ENCODE assay signal across 28 cellular contexts in the genomic region with DNA sequence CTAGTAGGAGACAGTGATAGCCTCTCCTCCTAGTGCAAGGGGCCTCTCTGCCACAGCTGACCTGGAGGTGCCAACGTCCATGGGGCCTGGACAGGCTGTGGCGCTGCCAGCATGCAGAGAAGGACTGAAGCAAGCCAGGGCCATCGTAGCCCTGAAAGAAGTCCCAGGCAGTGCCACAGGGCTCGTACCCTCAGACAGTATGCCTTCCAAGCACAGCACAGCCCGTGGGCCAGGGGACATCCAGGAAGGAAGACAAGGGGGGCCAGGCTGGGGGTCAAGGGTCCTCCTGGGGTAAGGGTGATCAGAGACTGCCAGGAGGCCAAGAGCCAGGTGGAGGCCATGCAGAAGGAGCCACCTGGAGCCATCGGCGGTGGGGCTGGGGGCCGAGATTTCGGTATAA. TPM values are rescaled to one million over a fixed set of nuclear protein-coding genes. Genes with fewer than 3 reads are reported as not detected.
DNase-seq lines count a peak whose midpoint lies in the region; ATAC-seq, FAIRE-seq and TF ChIP-seq lines count a peak whose summit lies in the region.
"Had no signal": no experiment of that assay in that cellular context is flagged by ENCODE, and none has a peak within 500 bp of the region (broad histone marks: within the 10 kb centered on the region; RNA-seq: fewer than 3 reads in every experiment).

No MANE protein-coding gene starts in this region.

- TF ChIP-seq CTCF in thoracic aorta (IDR thresholded peaks at IDR 0.05) = no peak
- TF ChIP-seq CTCF in breast epithelium (IDR thresholded peaks at IDR 0.05) = no peak
- TF ChIP-seq CTCF in D721Med (IDR thresholded peaks at IDR 0.05; ENCODE audit: insufficient read depth, missing control alignments) = no peak

- peak overlapping the region; percentile 13 to 59 for H3K27ac ChIP-seq in thoracic aorta
- no peak overlapping the region for H3K27ac ChIP-seq in breast epithelium
- H3K27ac ChIP-seq: vagina had no signal

- H3K27me3 Mint-ChIP-seq in activated naive CD4-positive, alpha-beta T cell treated with anti-CD3 and anti-CD28 coated beads, Interleukin-2, amount 50 U/mL, for 24 hours = no peaks in the 10 kb centered on the region
- H3K27me3 Mint-ChIP-seq in central memory CD8-positive, alpha-beta T cell = no peaks in the 10 kb centered on the region
- H3K27me3 Mint-ChIP-seq in memory B cell = no peaks in the 10 kb centered on the region
- H3K27me3 Mint-ChIP-seq: activated CD4-positive, alpha-beta T cell treated with anti-CD3 and anti-CD28 coated beads for 36 hours; naive thymus-derived CD4-positive, alpha-beta T cell; stimulated activated memory B cell treated with anti-CD40 and anti-IgM and Interleukin-4, amounts not matched to agents 10 μg/mL and 1 μg/mL and 100 μg/mL, for 72 hours had no signal

- TF ChIP-seq POLR2A in breast epithelium (IDR thresholded peaks at IDR 0.05) = no peak
- no peak for TF ChIP-seq POLR2A in GM18505 (IDR thresholded peaks at IDR 0.05; ENCODE audit: borderline replicate concordance, extremely low read depth, insufficient read depth, insufficient read length)

- H3K9me3 ChIP-seq in thoracic aorta = no peaks in the 10 kb centered on the region
- H3K9me3 ChIP-seq in breast epithelium = no peaks in the 10 kb centered on the region
- H3K9me3 ChIP-seq: esophagus squamous epithelium, vagina had no signal

- H3K36me3 Mint-ChIP-seq in activated naive CD4-positive, alpha-beta T cell treated with anti-CD3 and anti-CD28 coated beads, Interleukin-2, amount 50 U/mL, for 24 hours = no peaks in the 10 kb centered on the region
- H3K36me3 Mint-ChIP-seq in central memory CD8-positive, alpha-beta T cell (ENCODE audit: insufficient read depth) = peaks cover 6% of the 10 kb centered on the region
- no peaks in the 10 kb centered on the region for H3K36me3 Mint-ChIP-seq in memory B cell
- H3K36me3 Mint-ChIP-seq: naive thymus-derived CD4-positive, alpha-beta T cell had no signal

- no peaks in the 10 kb centered on the region for H3K9me3 Mint-ChIP-seq in activated naive CD4-positive, alpha-beta T cell treated with anti-CD3 and anti-CD28 coated beads, Interleukin-2, amount 50 U/mL, for 24 hours
- H3K9me3 Mint-ChIP-seq in central memory CD8-positive, alpha-beta T cell = no peaks in the 10 kb centered on the region
- no peaks in the 10 kb centered on the region for H3K9me3 Mint-ChIP-seq in memory B cell
- H3K9me3 Mint-ChIP-seq: CD8-positive, alpha-beta T cell; naive thymus-derived CD4-positive, alpha-beta T cell; stimulated activated memory B cell treated with anti-CD40 and anti-IgM and Interleukin-4, amounts not matched to agents 10 μg/mL and 1 μg/mL and 100 μg/mL, for 72 hours had no signal

- H3K27me3 ChIP-seq in thoracic aorta (replicated peaks; ENCODE audit: insufficient read depth) (no peaks in the 10 kb centered on the region), breast epithelium (no peaks in the 10 kb centered on the region)
- H3K27me3 ChIP-seq: esophagus squamous epithelium, vagina had no signal

- peak overlapping the region; percentile 30 for H3K27ac Mint-ChIP-seq in activated naive CD4-positive, alpha-beta T cell treated with anti-CD3 and anti-CD28 coated beads, Interleukin-2, amount 50 U/mL, for 24 hours
- H3K27ac Mint-ChIP-seq in central memory CD8-positive, alpha-beta T cell (ENCODE audit: low read depth) = peak overlapping the region; percentile 57
- H3K27ac Mint-ChIP-seq in memory B cell = peak overlapping the region; percentile 68
- H3K27ac Mint-ChIP-seq: activated CD4-positive, alpha-beta T cell treated with anti-CD3 and anti-CD28 coated beads for 36 hours; CD8-positive, alpha-beta T cell; stimulated activated memory B cell treated with anti-CD40 and anti-IgM and Interleukin-4, amounts not matched to agents 10 μg/mL and 1 μg/mL and 100 μg/mL, for 72 hours had no signal

- H3K4me1 Mint-ChIP-seq in activated naive CD4-positive, alpha-beta T cell treated with anti-CD3 and anti-CD28 coated beads, Interleukin-2, amount 50 U/mL, for 24 hours = peaks cover 43% of the 10 kb centered on the region
- peaks cover 54% of the 10 kb centered on the region for H3K4me1 Mint-ChIP-seq in central memory CD8-positive, alpha-beta T cell
- peaks cover 26% of the 10 kb centered on the region for H3K4me1 Mint-ChIP-seq in memory B cell

- intact Hi-C loops in breast epithelium (cut with DNase I; ENCODE audit: low total_unique reads) = no loop called here

- no peak for FAIRE-seq in D721Med (lab: Jason Lieb, UNC)
- FAIRE-seq: GM12892 had no signal

- DNase-seq in activated naive CD4-positive, alpha-beta T cell (lab: John Stamatoyannopoulos, UW) = no peak
- DNase-seq in central memory CD8-positive, alpha-beta T cell (ENCODE audit: low spot score in 2 of 2) = no peak
- no peak for DNase-seq in memory B cell (ENCODE audit: low spot score in 2 of 2)
- DNase-seq in thoracic aorta (ENCODE audit: low spot score) = no peak
- DNase-seq in breast epithelium (ENCODE audit: low spot score in 2 of 2) = no peak
- no peak for DNase-seq in D721Med (ENCODE audit: insufficient read length, low spot score)
- DNase-seq: activated CD4-positive, alpha-beta T cell treated with anti-CD3 and anti-CD28 coated beads for 36 hours; activated CD8-positive, alpha-beta memory T cell treated with anti-CD3 and anti-CD28 coated beads for 24 hours; activated gamma-delta T cell; DMS 273 treated with DMSO at 0.1 percent for 48 hours; esophagus squamous epithelium; foreskin melanocyte; H7; left colon; naive thymus-derived CD4-positive, alpha-beta T cell; NCI-H1092 treated with DMSO at 0.1 percent for 48 hours; NCI-H1930; NCI-H526; NK-92 treated with Interleukin-12 subunit alpha and Interleukin-12 subunit beta, amount 100 ng/mL, for 24 hours; PC-3; SHP77; stimulated activated CD4-positive, alpha-beta T cell treated with anti-CD3 and anti-CD28 coated beads, Interleukin-4, amount 100 ng/mL, for 24 hours had no signal

- H3K36me3 ChIP-seq in thoracic aorta (no peaks in the 10 kb centered on the region), breast epithelium (no peaks in the 10 kb centered on the region)
- H3K36me3 ChIP-seq: vagina had no signal

- H3K4me3 Mint-ChIP-seq in activated naive CD4-positive, alpha-beta T cell treated with anti-CD3 and anti-CD28 coated beads, Interleukin-2, amount 50 U/mL, for 24 hours = no peak overlapping the region
- no peak overlapping the region for H3K4me3 Mint-ChIP-seq in central memory CD8-positive, alpha-beta T cell
- H3K4me3 Mint-ChIP-seq in memory B cell = no peak overlapping the region
- H3K4me3 Mint-ChIP-seq: activated CD4-positive, alpha-beta T cell treated with anti-CD3 and anti-CD28 coated beads for 36 hours; CD8-positive, alpha-beta T cell; stimulated activated memory B cell treated with anti-CD40 and anti-IgM and Interleukin-4, amounts not matched to agents 10 μg/mL and 1 μg/mL and 100 μg/mL, for 72 hours had no signal

- peaks cover 52 to 79% of the 10 kb centered on the region in 2 donors for H3K4me1 ChIP-seq in thoracic aorta (ENCODE audit: control insufficient read depth in 1 of 2, low read depth in 2 of 2)
- peaks cover 15 to 24% of the 10 kb centered on the region in 2 donors for H3K4me1 ChIP-seq in breast epithelium

- ATAC-seq in central memory CD8-positive, alpha-beta T cell (replicated peaks; ENCODE audit: extremely low read depth, poor library complexity, severe bottlenecking) = no peak
- no peak for ATAC-seq in memory B cell (ENCODE audit: low read depth)
- ATAC-seq in thoracic aorta (ENCODE audit: insufficient number of reproducible peaks, low FRiP score, low read depth) = no peak
- ATAC-seq in GM18505 (IDR thresholded peaks at IDR 0.05; ENCODE audit: unreplicated experiment) = no peak
- ATAC-seq: activated CD4-positive, alpha-beta T cell treated with anti-CD3 and anti-CD28 coated beads for 36 hours; CD8-positive, alpha-beta T cell; left colon; naive thymus-derived CD4-positive, alpha-beta T cell; PC-3; stimulated activated memory B cell treated with anti-CD40 and anti-IgM and Interleukin-4, amounts not matched to agents 10 μg/mL and 1 μg/mL and 100 μg/mL, for 72 hours had no signal

- no peak overlapping the region for H3K4me3 ChIP-seq in thoracic aorta
- no peak overlapping the region for H3K4me3 ChIP-seq in breast epithelium
- H3K4me3 ChIP-seq: esophagus squamous epithelium, vagina had no signal

RNA-seq across cellular contexts. Expression of a gene that starts 20.4 kb away (rescaled TPM):
- total RNA-seq in thoracic aorta = 10 to 100 TPM; 31.4 to 87.7 TPM
- total RNA-seq in breast epithelium = 10 to 100 TPM; 36.4 to 46.1 (median 37.9) TPM

Comparison
In these comparisons a context has a peak if more than half of its experiments do, and no peak if none do; other contexts are left out.
1. H3K27ac ChIP-seq: peak in thoracic aorta (2 of 2); none in breast epithelium (0 of 2).
2. Peak in every context shown above with its lines, with median percentiles within 50 percentile points of each other: H3K27ac Mint-ChIP-seq.